1 cellular context compared by ENCODE assay signal in the genomic region with DNA sequence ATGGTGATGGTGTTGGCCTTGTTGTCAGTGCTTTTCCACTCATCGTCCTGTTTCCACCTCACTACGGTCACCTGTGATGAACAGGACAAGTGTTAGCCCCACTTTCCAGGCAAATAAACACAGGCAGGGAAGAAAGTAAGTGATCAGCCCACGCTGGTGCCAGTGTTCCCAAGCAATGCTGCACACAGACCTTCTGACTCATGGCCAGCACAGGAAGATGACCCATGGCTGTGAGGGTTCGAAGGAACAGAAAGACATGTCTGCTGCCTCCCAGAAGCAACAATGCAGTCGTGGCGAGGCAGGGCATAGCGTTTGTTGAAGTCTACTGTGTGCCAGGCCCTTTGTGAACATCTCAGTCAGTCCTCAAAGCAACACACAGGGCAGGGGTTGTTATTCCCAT.
TF ChIP-seq lines count a peak whose summit lies in the region.

No MANE protein-coding gene starts in this region.

TF ChIP-seq in endothelial cell of umbilical vein, 7 proteins besides CTCF, POLR2A, EP300 and RAD21:
- TF ChIP-seq, protein P1, sequence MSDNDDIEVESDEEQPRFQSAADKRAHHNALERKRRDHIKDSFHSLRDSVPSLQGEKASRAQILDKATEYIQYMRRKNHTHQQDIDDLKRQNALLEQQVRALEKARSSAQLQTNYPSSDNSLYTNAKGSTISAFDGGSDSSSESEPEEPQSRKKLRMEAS (IDR thresholded peaks at IDR 0.05; ENCODE audit: insufficient read depth, insufficient read length): no peak
- peak; percentile 63 for TF ChIP-seq FOS (IDR thresholded peaks at IDR 0.05; ENCODE audit: borderline replicate concordance, insufficient read depth, low read length)
TF ChIP-seq in endothelial cell of umbilical vein: peak in this region for 1.
